In genomic region chr3:183619624-183620274, GRCh38 we compare ENCODE assay signal across 20 cellular contexts.
"Had no signal": no experiment of that assay in that cellular context is flagged by ENCODE, and none has a peak within 500 bp of the region (broad histone marks: within the 10 kb centered on the region; RNA-seq: fewer than 3 reads in every experiment).

No MANE protein-coding gene starts in this region.

- H3K27me3 ChIP-seq: breast epithelium, sigmoid colon, transverse colon, uterus had no signal

- H3K4me1 ChIP-seq: breast epithelium, sigmoid colon, transverse colon, uterus had no signal

- ATAC-seq: naive thymus-derived CD8-positive, alpha-beta T cell; stimulated activated naive B cell treated with anti-CD40 and anti-IgM and Interleukin-4, amounts not matched to agents 10 μg/mL and 1 μg/mL and 100 μg/mL, for 72 hours had no signal

- H3K4me3 ChIP-seq: breast epithelium, coronary artery, lung, sigmoid colon, transverse colon, uterus had no signal

- H3K9me3 ChIP-seq: breast epithelium, sigmoid colon, transverse colon, uterus had no signal

- DNase-seq: activated CD4-positive, alpha-beta memory T cell treated with anti-CD3 and anti-CD28 coated beads for 36 hours; activated CD4-positive, alpha-beta T cell treated with anti-CD3 and anti-CD28 coated beads for 4 hours; activated CD4-positive, CD25-positive, alpha-beta regulatory T cell; activated naive CD4-positive, alpha-beta T cell treated with Interleukin-2 at 50 U/mL for 16 hours; activated naive CD8-positive, alpha-beta T cell treated with anti-CD3 and anti-CD28 coated beads, Interleukin-2, amount 10 ng/mL, durations not matched to agents 7 days and 5 days; activated T-cell treated with anti-CD3 and anti-CD28 coated beads, Interleukin-2, amount 50 U/mL, for 48 hours; amniotic stem cell; cerebellar nuclear complex; left colon; naive thymus-derived CD8-positive, alpha-beta T cell; retina; sigmoid colon; stimulated activated CD4-positive, alpha-beta T cell treated with anti-CD3 and anti-CD28 coated beads, Interleukin-2, amount 100 ng/mL, for 48 hours; stimulated activated CD8-positive, alpha-beta memory T cell treated with anti-CD3 and anti-CD28 coated beads, Interleukin-4, amount 100 ng/mL, for 48 hours; stimulated activated naive B cell treated with anti-CD40 and anti-IgM and Interleukin-4, amounts not matched to agents 10 μg/mL and 1 μg/mL and 100 μg/mL, for 72 hours; transverse colon; uterus had no signal

- H3K36me3 ChIP-seq: breast epithelium, sigmoid colon, transverse colon, uterus had no signal

- H3K27ac ChIP-seq: breast epithelium, coronary artery, sigmoid colon, transverse colon, uterus had no signal
